ENCODE assay signal across 8 cellular contexts in the genomic region with DNA sequence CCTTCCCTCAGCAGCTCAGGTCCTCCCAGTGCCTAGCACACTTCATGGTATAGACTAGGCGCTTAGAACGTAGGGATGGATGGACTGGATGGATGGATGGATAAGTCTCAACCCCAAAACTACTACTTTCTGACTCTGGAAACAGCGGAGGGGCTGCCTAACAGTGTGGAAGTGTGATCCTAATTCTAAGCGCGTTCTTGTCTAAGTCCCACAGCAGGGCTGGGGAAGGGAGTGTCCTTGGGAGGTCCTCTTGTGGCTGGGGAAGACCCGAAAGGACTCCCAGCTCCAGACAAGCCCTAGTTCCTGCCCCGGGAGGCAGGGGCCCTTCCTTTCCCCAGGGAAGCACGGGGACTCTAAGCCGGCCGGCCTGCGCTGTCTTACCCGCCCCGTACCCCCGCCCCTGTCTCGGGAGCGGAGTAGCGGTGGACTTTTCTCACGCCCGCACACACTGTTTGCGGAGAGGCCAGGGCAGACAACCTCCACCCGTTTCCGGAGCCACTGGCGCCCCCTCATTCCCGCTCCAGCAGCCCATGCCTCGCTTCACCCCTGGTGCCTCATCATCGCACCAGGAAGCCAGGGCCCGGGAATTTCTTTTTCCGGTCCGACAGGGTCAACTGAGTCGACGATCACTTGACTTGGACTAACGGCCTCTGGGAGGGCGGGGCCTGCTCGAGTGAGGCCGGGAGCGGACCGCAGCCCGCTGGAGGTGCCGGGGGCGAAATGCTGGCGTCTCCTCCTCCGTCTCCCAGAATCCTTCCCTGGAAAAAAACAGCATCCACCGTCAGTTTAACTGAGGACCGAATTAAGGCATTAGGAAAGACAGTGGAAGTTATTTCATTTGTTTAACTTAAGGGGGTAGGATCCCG.
DNase-seq lines count a peak whose midpoint lies in the region; ATAC-seq and TF ChIP-seq lines count a peak whose summit lies in the region.

No MANE protein-coding gene starts in this region.

- peak overlapping the region; percentile 42 for H3K4me3 ChIP-seq in fibroblast of villous mesenchyme (ENCODE audit: low read depth, low read length)

- peak; percentile 81 for ATAC-seq in GM19438 (IDR thresholded peaks at IDR 0.05; ENCODE audit: low read depth, unreplicated experiment)
- peak; percentile 53 to 63 for ATAC-seq in naive thymus-derived CD8-positive, alpha-beta T cell
- ATAC-seq in GM18858 (IDR thresholded peaks at IDR 0.05; ENCODE audit: unreplicated experiment), result no peak

- intact Hi-C loops in activated T-helper 2 cell treated with anti-CD3 and anti-CD28 coated beads, Interferon-gamma antibody, Interleukin-2, Interleukin-4, amounts not matched to agents 10 μg/mL and 5 μg/mL and 100 μg/mL, durations not matched to agents 14 hours and 24 hours and 36 hours (cut with micrococcal nuclease), result no loop called here

- no peak for TF ChIP-seq CTCF in fibroblast of villous mesenchyme (IDR thresholded peaks at IDR 0.05; ENCODE audit: insufficient read depth, low read depth, low read length)

- H3K27me3 Mint-ChIP-seq in activated T-helper 2 cell treated with anti-CD3 and anti-CD28 coated beads, Interferon-gamma antibody, Interleukin-2, Interleukin-4, amounts not matched to agents 10 μg/mL and 5 μg/mL and 100 μg/mL, durations not matched to agents 14 hours and 24 hours and 36 hours (ENCODE audit: low read depth), result peaks cover 24% of the 10 kb centered on the region
- peaks cover 0 to 4% (median 0%) of the 10 kb centered on the region in 5 donors for H3K27me3 Mint-ChIP-seq in naive thymus-derived CD8-positive, alpha-beta T cell

- H3K36me3 Mint-ChIP-seq in activated T-helper 2 cell treated with anti-CD3 and anti-CD28 coated beads, Interferon-gamma antibody, Interleukin-2, Interleukin-4, amounts not matched to agents 10 μg/mL and 5 μg/mL and 100 μg/mL, durations not matched to agents 14 hours and 24 hours and 36 hours (ENCODE audit: low read depth), result no peaks in the 10 kb centered on the region
- H3K36me3 Mint-ChIP-seq in naive thymus-derived CD8-positive, alpha-beta T cell, result no peaks in the 10 kb centered on the region

- peak overlapping the region; percentile 39 for H3K4me3 Mint-ChIP-seq in activated T-helper 2 cell treated with anti-CD3 and anti-CD28 coated beads, Interferon-gamma antibody, Interleukin-2, Interleukin-4, amounts not matched to agents 10 μg/mL and 5 μg/mL and 100 μg/mL, durations not matched to agents 14 hours and 24 hours and 36 hours (ENCODE audit: low read depth)
- peak overlapping the region; percentile 66 to 84 (median 78) for H3K4me3 Mint-ChIP-seq in naive thymus-derived CD8-positive, alpha-beta T cell

- H3K4me1 Mint-ChIP-seq in activated T-helper 2 cell treated with anti-CD3 and anti-CD28 coated beads, Interferon-gamma antibody, Interleukin-2, Interleukin-4, amounts not matched to agents 10 μg/mL and 5 μg/mL and 100 μg/mL, durations not matched to agents 14 hours and 24 hours and 36 hours (ENCODE audit: low read depth), result no peaks in the 10 kb centered on the region
- peaks cover 2 to 16% (median 11%) of the 10 kb centered on the region in 4 donors for H3K4me1 Mint-ChIP-seq in naive thymus-derived CD8-positive, alpha-beta T cell

- POLR2A ChIA-PET in naive thymus-derived CD8-positive, alpha-beta T cell (lab: Charles Lee), result no interaction called here

- DNase-seq in Ammon's horn (ENCODE audit: low spot score), result peak; percentile 73
- DNase-seq in NCI-H226, result peak; percentile 80
- DNase-seq in activated T-helper 2 cell treated with anti-CD3 and anti-CD28 coated beads, Interferon-gamma antibody, Interleukin-2, Interleukin-4, amounts not matched to agents 10 μg/mL and 5 μg/mL and 100 μg/mL, durations not matched to agents 14 hours and 24 hours and 36 hours (ENCODE audit: low spot score), result peak; percentile 16
- DNase-seq in fibroblast of villous mesenchyme (ENCODE audit: low read depth), result peak; percentile 89
- DNase-seq in naive thymus-derived CD8-positive, alpha-beta T cell, result peak in 8 of 10 donors; percentile 8 to 70 (median 26)
- peak in 47 of 49 donors; percentile 13 to 85 (median 63) for DNase-seq in substantia nigra (lab: John Stamatoyannopoulos, UW)

- H3K27ac Mint-ChIP-seq in activated T-helper 2 cell treated with anti-CD3 and anti-CD28 coated beads, Interferon-gamma antibody, Interleukin-2, Interleukin-4, amounts not matched to agents 10 μg/mL and 5 μg/mL and 100 μg/mL, durations not matched to agents 14 hours and 24 hours and 36 hours, result no peak overlapping the region
- H3K27ac Mint-ChIP-seq in naive thymus-derived CD8-positive, alpha-beta T cell, result peak overlapping the region in 3 of 10 donors; percentile 13 to 70 (median 59)

- H3K27ac ChIP-seq in substantia nigra (ENCODE audit: low read depth, low read length, poor library complexity, severe bottlenecking), result peak overlapping the region; percentile 66

- H3K9me3 Mint-ChIP-seq in activated T-helper 2 cell treated with anti-CD3 and anti-CD28 coated beads, Interferon-gamma antibody, Interleukin-2, Interleukin-4, amounts not matched to agents 10 μg/mL and 5 μg/mL and 100 μg/mL, durations not matched to agents 14 hours and 24 hours and 36 hours, result no peaks in the 10 kb centered on the region
- H3K9me3 Mint-ChIP-seq in naive thymus-derived CD8-positive, alpha-beta T cell, result no peaks in the 10 kb centered on the region

Comparison
In these comparisons a context has a peak if more than half of its experiments do, and no peak if none do; other contexts are left out.
1. DNase-seq: peak in every context shown above with its lines; median percentile 89 in fibroblast of villous mesenchyme; 80 in NCI-H226; 73 in Ammon's horn; 63 in substantia nigra; 26 in naive thymus-derived CD8-positive, alpha-beta T cell; 16 in activated T-helper 2 cell treated with anti-CD3 and anti-CD28 coated beads, Interferon-gamma antibody, Interleukin-2, Interleukin-4, amounts not matched to agents 10 μg/mL and 5 μg/mL and 100 μg/mL, durations not matched to agents 14 hours and 24 hours and 36 hours.